In genomic region chrX:68146054-68146453, GRCh38 we compare ENCODE assay signal across 9 cellular contexts.
DNase-seq lines count a peak whose midpoint lies in the region; ATAC-seq, FAIRE-seq and TF ChIP-seq lines count a peak whose summit lies in the region.
"Had no signal": no experiment of that assay in that cellular context is flagged by ENCODE, and none has a peak within 500 bp of the region (broad histone marks: within the 10 kb centered on the region; RNA-seq: fewer than 3 reads in every experiment).

No MANE protein-coding gene starts in this region.

- no peaks in the 10 kb centered on the region for H3K27me3 Mint-ChIP-seq in activated CD4-positive, alpha-beta T cell treated with anti-CD3 and anti-CD28 coated beads for 36 hours
- H3K27me3 Mint-ChIP-seq in activated naive CD4-positive, alpha-beta T cell treated with anti-CD3 and anti-CD28 coated beads for 36 hours (ENCODE audit: low read depth) = no peaks in the 10 kb centered on the region
- H3K27me3 Mint-ChIP-seq: activated naive CD8-positive, alpha-beta T cell treated with anti-CD3 and anti-CD28 coated beads, Interleukin-2, amount 10 ng/mL, durations not matched to agents 7 days and 5 days had no signal

- peak in 1 of 5 experiments; percentile 25 for TF ChIP-seq CTCF in gastrocnemius medialis (IDR thresholded peaks at IDR 0.05 in 4 of 5, conservative IDR thresholded peaks at IDR 0.05 in 1 of 5)
- TF ChIP-seq CTCF in transverse colon (IDR thresholded peaks at IDR 0.05) = peak in 2 of 5 experiments; percentile 9 to 16

- no peak for TF ChIP-seq EP300 in transverse colon (IDR thresholded peaks at IDR 0.05; ENCODE audit: low read depth)

- H3K4me3 ChIP-seq in gastrocnemius medialis = no peak overlapping the region
- no peak overlapping the region for H3K4me3 ChIP-seq in transverse colon

- in situ Hi-C loops in SK-MEL-5 (cut with HindIII; ENCODE audit: low pct_unique_long_range_greater_than_20kb, low sequenced_read_pairs) = no loop called here
- in situ Hi-C loops in gastrocnemius medialis (cut with MboI; ENCODE audit: low sequenced_read_pairs in 4 of 4) = no loop called here
- in situ Hi-C loops in transverse colon (cut with MboI; ENCODE audit: low pct_ligation_motif_present in 1 of 4, low pct_unique_long_range_greater_than_20kb in 1 of 4, low sequenced_read_pairs in 3 of 4) = loop anchor here in 1 of 4 donors (25.0 kb wide), 1 partner anchor 91 kb away; no protein-coding TSS in a partner anchor

- POLR2A ChIA-PET in activated CD4-positive, alpha-beta T cell treated with anti-CD3 and anti-CD28 coated beads for 36 hours (lab: Charles Lee) = no interaction called here

- H3K36me3 ChIP-seq in gastrocnemius medialis (no peaks in the 10 kb centered on the region), transverse colon (no peaks in the 10 kb centered on the region)

- WGBS in transverse colon (ENCODE audit: low coverage in 1 of 2), 2 donors = 18 to 19% methylated on average over 2 of the region's 2 CpGs

- no peaks in the 10 kb centered on the region for H3K4me1 ChIP-seq in gastrocnemius medialis
- no peaks in the 10 kb centered on the region for H3K4me1 ChIP-seq in transverse colon

- DNase-seq in H4 (ENCODE audit: low spot score) (peak; percentile 34), SK-MEL-5 (ENCODE audit: low read depth, low spot score) (peak; percentile 70), left cardiac atrium (no peak), gastrocnemius medialis (no peak), transverse colon (no peak)
- no peak for DNase-seq in activated CD4-positive, alpha-beta T cell treated with anti-CD3 and anti-CD28 coated beads for 36 hours
- DNase-seq in activated naive CD4-positive, alpha-beta T cell treated with anti-CD3 and anti-CD28 coated beads for 36 hours = no peak
- DNase-seq: activated naive CD8-positive, alpha-beta T cell treated with anti-CD3 and anti-CD28 coated beads, Interleukin-2, amount 10 ng/mL, durations not matched to agents 7 days and 5 days had no signal

- CTCF ChIA-PET in activated CD4-positive, alpha-beta T cell treated with anti-CD3 and anti-CD28 coated beads for 36 hours (lab: Charles Lee) = no interaction called here
- CTCF ChIA-PET in activated naive CD4-positive, alpha-beta T cell treated with anti-CD3 and anti-CD28 coated beads for 36 hours (lab: Charles Lee) = no interaction called here

- H3K4me3 Mint-ChIP-seq in activated CD4-positive, alpha-beta T cell treated with anti-CD3 and anti-CD28 coated beads for 36 hours = no peak overlapping the region
- no peak overlapping the region for H3K4me3 Mint-ChIP-seq in activated naive CD4-positive, alpha-beta T cell treated with anti-CD3 and anti-CD28 coated beads for 36 hours
- H3K4me3 Mint-ChIP-seq: activated naive CD8-positive, alpha-beta T cell treated with anti-CD3 and anti-CD28 coated beads, Interleukin-2, amount 10 ng/mL, durations not matched to agents 7 days and 5 days had no signal

- H3K9me3 ChIP-seq in gastrocnemius medialis = no peaks in the 10 kb centered on the region
- H3K9me3 ChIP-seq in transverse colon = no peaks in the 10 kb centered on the region

- no peaks in the 10 kb centered on the region for H3K9me3 Mint-ChIP-seq in activated CD4-positive, alpha-beta T cell treated with anti-CD3 and anti-CD28 coated beads for 36 hours (ENCODE audit: low read depth)
- H3K9me3 Mint-ChIP-seq in activated naive CD4-positive, alpha-beta T cell treated with anti-CD3 and anti-CD28 coated beads for 36 hours = no peaks in the 10 kb centered on the region
- H3K9me3 Mint-ChIP-seq: activated naive CD8-positive, alpha-beta T cell treated with anti-CD3 and anti-CD28 coated beads, Interleukin-2, amount 10 ng/mL, durations not matched to agents 7 days and 5 days had no signal

- ATAC-seq in left cardiac atrium (peak; percentile 53 to 65), gastrocnemius medialis (no peak)
- ATAC-seq in activated CD4-positive, alpha-beta T cell treated with anti-CD3 and anti-CD28 coated beads for 36 hours = no peak

- H3K27me3 ChIP-seq in gastrocnemius medialis (no peaks in the 10 kb centered on the region), transverse colon (no peaks in the 10 kb centered on the region)

- intact Hi-C loops in left cardiac atrium (cut with DNase I) = no loop called here
- intact Hi-C loops in activated CD4-positive, alpha-beta T cell treated with anti-CD3 and anti-CD28 coated beads for 36 hours (cut with DNase I, micrococcal nuclease) = no loop called here
- intact Hi-C loops in activated naive CD4-positive, alpha-beta T cell treated with anti-CD3 and anti-CD28 coated beads for 36 hours (cut with micrococcal nuclease) = loop anchor here (5.0 kb wide), 1 partner anchor 589 kb away; no protein-coding TSS in a partner anchor
- intact Hi-C loops in gastrocnemius medialis (cut with DNase I; ENCODE audit: low total_unique reads) = no loop called here
- intact Hi-C loops in transverse colon (cut with DNase I; ENCODE audit: low total_unique reads) = no loop called here

- H3K27ac Mint-ChIP-seq in activated CD4-positive, alpha-beta T cell treated with anti-CD3 and anti-CD28 coated beads for 36 hours = no peak overlapping the region
- H3K27ac Mint-ChIP-seq in activated naive CD4-positive, alpha-beta T cell treated with anti-CD3 and anti-CD28 coated beads for 36 hours = no peak overlapping the region
- H3K27ac Mint-ChIP-seq: activated naive CD8-positive, alpha-beta T cell treated with anti-CD3 and anti-CD28 coated beads, Interleukin-2, amount 10 ng/mL, durations not matched to agents 7 days and 5 days had no signal

- H3K36me3 Mint-ChIP-seq in activated CD4-positive, alpha-beta T cell treated with anti-CD3 and anti-CD28 coated beads for 36 hours (ENCODE audit: low read depth) = no peaks in the 10 kb centered on the region
- no peaks in the 10 kb centered on the region for H3K36me3 Mint-ChIP-seq in activated naive CD4-positive, alpha-beta T cell treated with anti-CD3 and anti-CD28 coated beads for 36 hours (ENCODE audit: low read depth)
- H3K36me3 Mint-ChIP-seq: activated naive CD8-positive, alpha-beta T cell treated with anti-CD3 and anti-CD28 coated beads, Interleukin-2, amount 10 ng/mL, durations not matched to agents 7 days and 5 days had no signal

- H3K4me1 Mint-ChIP-seq in activated CD4-positive, alpha-beta T cell treated with anti-CD3 and anti-CD28 coated beads for 36 hours = no peaks in the 10 kb centered on the region
- no peaks in the 10 kb centered on the region for H3K4me1 Mint-ChIP-seq in activated naive CD4-positive, alpha-beta T cell treated with anti-CD3 and anti-CD28 coated beads for 36 hours (ENCODE audit: low read depth)

- peak; percentile 86 for FAIRE-seq in A204.1 (lab: Jason Lieb, UNC)

- no peak for TF ChIP-seq POLR2A in gastrocnemius medialis (IDR thresholded peaks at IDR 0.05)
- TF ChIP-seq POLR2A in transverse colon (IDR thresholded peaks at IDR 0.05) = no peak

- H3K27ac ChIP-seq in gastrocnemius medialis (no peak overlapping the region), transverse colon (no peak overlapping the region)

Comparison
In these comparisons a context has a peak if more than half of its experiments do, and no peak if none do; other contexts are left out.
1. DNase-seq: peak in H4 (single experiment) and SK-MEL-5 (single experiment); none in left cardiac atrium (single experiment), activated CD4-positive, alpha-beta T cell treated with anti-CD3 and anti-CD28 coated beads for 36 hours (single experiment), activated naive CD4-positive, alpha-beta T cell treated with anti-CD3 and anti-CD28 coated beads for 36 hours (single experiment), gastrocnemius medialis (0 of 2) and transverse colon (single experiment).
2. ATAC-seq: peak in left cardiac atrium (2 of 2); none in activated CD4-positive, alpha-beta T cell treated with anti-CD3 and anti-CD28 coated beads for 36 hours (single experiment) and gastrocnemius medialis (0 of 2).